ENCODE assay signal across 18 cellular contexts in genomic region chr5:178673801-178674200, GRCh38.
"Had no signal": no experiment of that assay in that cellular context is flagged by ENCODE, and none has a peak within 500 bp of the region (broad histone marks: within the 10 kb centered on the region; RNA-seq: fewer than 3 reads in every experiment).

No MANE protein-coding gene starts in this region.

- H3K9me3 ChIP-seq: esophagus muscularis mucosa, mucosa of descending colon, right atrium auricular region, vagina had no signal

- ATAC-seq: activated CD8-positive, alpha-beta T cell treated with anti-CD3 and anti-CD28 coated beads, Interleukin-2, amount 10 ng/mL, durations not matched to agents 7 days and 5 days; left ventricle myocardium superior; mucosa of descending colon had no signal

- DNase-seq: activated CD4-positive, alpha-beta T cell treated with anti-CD3 and anti-CD28 coated beads, Interleukin-2, amount 10 ng/mL, durations not matched to agents 7 days and 5 days; activated CD8-positive, alpha-beta T cell treated with anti-CD3 and anti-CD28 coated beads, Interleukin-2, amount 10 ng/mL, durations not matched to agents 7 days and 5 days; activated naive CD4-positive, alpha-beta T cell treated with Interleukin-2 at 50 U/mL for 16 hours; activated T-cell treated with anti-CD3 and anti-CD28 coated beads, Interleukin-2, amount 50 U/mL, for 24 hours; cerebellar nuclear complex; dermis blood vessel endothelial cell; effector memory CD4-positive, alpha-beta T cell; immature natural killer cell; left ventricle myocardium superior; mucosa of descending colon; naive B cell; stimulated activated CD4-positive, alpha-beta T cell treated with anti-CD3 and anti-CD28 coated beads, Interleukin-2, amount 100 ng/mL, for 48 hours; T-helper 9 cell had no signal

- H3K27me3 ChIP-seq: esophagus muscularis mucosa, right atrium auricular region, tibial nerve, vagina had no signal

- H3K4me3 ChIP-seq: esophagus muscularis mucosa, mucosa of descending colon, right atrium auricular region, skin epidermis, tibial nerve, vagina had no signal

- H3K4me1 ChIP-seq: esophagus muscularis mucosa, right atrium auricular region, tibial nerve, vagina had no signal

- H3K36me3 ChIP-seq: esophagus muscularis mucosa, right atrium auricular region, tibial nerve, vagina had no signal

- H3K27ac ChIP-seq: esophagus muscularis mucosa, right atrium auricular region, skin epidermis, tibial nerve, vagina had no signal
